Comparison of ENCODE assay signal across 8 cellular contexts in the genomic region with DNA sequence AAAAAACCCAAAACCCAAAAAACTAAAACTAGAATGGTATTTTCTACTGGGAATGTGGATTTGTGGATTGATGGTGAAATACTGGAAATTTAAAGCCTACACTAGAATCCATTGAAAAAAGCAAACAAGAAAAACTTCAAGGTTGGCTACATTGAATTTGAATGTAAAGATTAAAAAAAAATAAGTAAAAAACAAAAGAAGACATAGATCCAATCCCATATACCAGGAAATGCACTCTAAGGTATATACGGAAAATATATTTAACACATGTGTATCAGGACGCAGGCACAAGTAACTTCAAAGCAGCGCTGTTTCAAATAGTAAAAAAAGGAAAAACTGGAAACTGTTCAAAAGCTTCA. TPM values are rescaled to one million over a fixed set of nuclear protein-coding genes. Genes with fewer than 3 reads are reported as not detected.
DNase-seq lines count a peak whose midpoint lies in the region; ATAC-seq and TF ChIP-seq lines count a peak whose summit lies in the region.

No MANE protein-coding gene starts in this region.

- CTCF ChIA-PET in HEK293T (lab: Yijun Ruan, JAX), result interaction anchor here (0.7 kb wide), 1 partner anchor 328 kb away, joined by 8 read pairs; no protein-coding TSS in a partner anchor
- CTCF ChIA-PET in activated CD8-positive, alpha-beta T cell treated with anti-CD3 and anti-CD28 coated beads for 36 hours (lab: Charles Lee), result interaction anchor here (1.4 to 12.6 kb wide), 3 partner anchors 19 to 282 kb away, joined by 3 to 75 read pairs (median 3); a partner anchor contains a TSS

- peak overlapping the region; percentile 44 for H3K9ac ChIP-seq in smooth muscle cell (ENCODE audit: low read depth)

- H2AFZ ChIP-seq in smooth muscle cell (ENCODE audit: low read depth), result peak overlapping the region; percentile 99

- H3K4me1 ChIP-seq in iPS DF 6.9 (ENCODE audit: control insufficient read depth, insufficient read depth, low read length), result no peaks in the 10 kb centered on the region
- H3K4me1 ChIP-seq in smooth muscle cell (ENCODE audit: low read depth), result peaks cover 20% of the 10 kb centered on the region

- H3K27me3 ChIP-seq in iPS DF 6.9 (ENCODE audit: control insufficient read depth, insufficient read depth, low read length) (no peaks in the 10 kb centered on the region), smooth muscle cell (ENCODE audit: low read depth) (no peaks in the 10 kb centered on the region)

- WGBS in iPS DF 6.9 (ENCODE audit: insufficient coverage, insufficient read length), result no CpG with 5 or more reads among the region's 3 CpGs
- 2% methylated on average over 3 of the region's 3 CpGs for WGBS in smooth muscle cell (ENCODE audit: low lambda C conversion rate)

- intact Hi-C loops in activated CD8-positive, alpha-beta T cell treated with anti-CD3 and anti-CD28 coated beads for 36 hours (cut with micrococcal nuclease), result no loop called here

- POLR2A ChIA-PET in HEK293T (lab: Yijun Ruan, JAX), result interaction anchor here (1.2 kb wide), 1 partner anchor 66 kb away, joined by 3 read pairs; a partner anchor contains a TSS
- POLR2A ChIA-PET in activated CD8-positive, alpha-beta T cell treated with anti-CD3 and anti-CD28 coated beads for 36 hours (lab: Charles Lee), result no interaction called here

- no peaks in the 10 kb centered on the region for H3K36me3 Mint-ChIP-seq in activated CD8-positive, alpha-beta T cell treated with anti-CD3 and anti-CD28 coated beads for 36 hours (ENCODE audit: low read depth)

- DNase-seq in HEK293T (ENCODE audit: extremely low spot score) (no peak), iPS DF 6.9 (ENCODE audit: low read depth, low spot score) (no peak), smooth muscle cell (lab: John Stamatoyannopoulos, UW; ENCODE audit: unreplicated experiment) (no peak), NCI-H2029 treated with DMSO at 0.1 percent for 48 hours (lab: John Stamatoyannopoulos, UW) (no peak), NCI-H82 treated with DMSO at 0.1 percent for 48 hours (lab: John Stamatoyannopoulos, UW; ENCODE audit: unreplicated experiment) (no peak), NCI-H82 (lab: John Stamatoyannopoulos, UW) (no peak)
- DNase-seq in activated CD8-positive, alpha-beta T cell treated with anti-CD3 and anti-CD28 coated beads for 36 hours, result no peak

- H3K4me3 ChIP-seq in iPS DF 6.9 (ENCODE audit: low read length) (peak overlapping the region; percentile 85; the same call in 1 of the 2 replicates), smooth muscle cell (peak overlapping the region; percentile 78)

- H3K27ac Mint-ChIP-seq in activated CD8-positive, alpha-beta T cell treated with anti-CD3 and anti-CD28 coated beads for 36 hours, result peak overlapping the region; percentile 84

- H3K36me3 ChIP-seq in iPS DF 6.9 (ENCODE audit: control insufficient read depth, insufficient read depth, low read length) (no peaks in the 10 kb centered on the region), smooth muscle cell (ENCODE audit: low read depth) (no peaks in the 10 kb centered on the region)

- H3K4me1 Mint-ChIP-seq in activated CD8-positive, alpha-beta T cell treated with anti-CD3 and anti-CD28 coated beads for 36 hours (ENCODE audit: low read depth), result peaks cover 19% of the 10 kb centered on the region

- no peak for TF ChIP-seq CTCF in activated CD8-positive, alpha-beta T cell treated with anti-CD3 and anti-CD28 coated beads for 36 hours (IDR thresholded peaks at IDR 0.05)
- TF ChIP-seq CTCF in smooth muscle cell (IDR thresholded peaks at IDR 0.05; ENCODE audit: borderline replicate concordance, insufficient read depth, poor library complexity, severe bottlenecking), result no peak

- peaks cover 3% of the 10 kb centered on the region for H3F3A ChIP-seq in smooth muscle cell (ENCODE audit: low read depth)

- H3K4me3 Mint-ChIP-seq in activated CD8-positive, alpha-beta T cell treated with anti-CD3 and anti-CD28 coated beads for 36 hours, result peak overlapping the region; percentile 96

- peak overlapping the region; percentile 93 for H3K4me2 ChIP-seq in smooth muscle cell

- no peak overlapping the region for H3K27ac ChIP-seq in iPS DF 6.9 (ENCODE audit: low read length)
- peak overlapping the region; percentile 43 for H3K27ac ChIP-seq in smooth muscle cell (ENCODE audit: low read depth)

- H3K9me3 ChIP-seq in iPS DF 6.9 (ENCODE audit: control insufficient read depth, insufficient read depth, low read length) (no peaks in the 10 kb centered on the region), smooth muscle cell (replicated peaks; ENCODE audit: low read depth) (no peaks in the 10 kb centered on the region)

- ATAC-seq in activated CD8-positive, alpha-beta T cell treated with anti-CD3 and anti-CD28 coated beads for 36 hours, result no peak
- ATAC-seq in HG03025 (IDR thresholded peaks at IDR 0.05; ENCODE audit: low FRiP score, unreplicated experiment), result no peak

- no peaks in the 10 kb centered on the region for H3K9me3 Mint-ChIP-seq in activated CD8-positive, alpha-beta T cell treated with anti-CD3 and anti-CD28 coated beads for 36 hours

- peaks cover 23% of the 10 kb centered on the region for H3K79me2 ChIP-seq in smooth muscle cell (ENCODE audit: low read depth)

- no peaks in the 10 kb centered on the region for H3K27me3 Mint-ChIP-seq in activated CD8-positive, alpha-beta T cell treated with anti-CD3 and anti-CD28 coated beads for 36 hours

- no peaks in the 10 kb centered on the region for H4K20me1 ChIP-seq in smooth muscle cell (ENCODE audit: low read depth)

TF ChIP-seq in HEK293T, 16 proteins besides CTCF, POLR2A, EP300 and RAD21:
- no peak for TF ChIP-seq FOXA1 (IDR thresholded peaks at IDR 0.05)
- peak; percentile 6; the same call in 1 of the 2 replicates for TF ChIP-seq ZNF384 (IDR thresholded peaks at IDR 0.05)
- no peak for TF ChIP-seq HDGF (IDR thresholded peaks at IDR 0.05; ENCODE audit: borderline replicate concordance)
- no peak for TF ChIP-seq ELF4 (IDR thresholded peaks at IDR 0.05)

RNA-seq across cellular contexts. Expression of a gene that starts 0.8 kb away (rescaled TPM):
- 1 to 10 TPM; 6.0 to 7.7 TPM for total RNA-seq in activated CD8-positive, alpha-beta T cell treated with anti-CD3 and anti-CD28 coated beads for 36 hours
- total RNA-seq in smooth muscle cell, result 19.6 and 25.5 TPM in 2 replicates
- polyA plus RNA-seq in smooth muscle cell, result 12.8 and 13.4 TPM in 2 replicates

RNA-seq across cellular contexts. Expression of a gene that starts 19.4 kb away (rescaled TPM):
- total RNA-seq in activated CD8-positive, alpha-beta T cell treated with anti-CD3 and anti-CD28 coated beads for 36 hours, result 10 to 100 TPM; 14.2 to 15.4 TPM
- total RNA-seq in smooth muscle cell, result 15.3 and 23.9 TPM in 2 replicates
- polyA plus RNA-seq in smooth muscle cell, result 23.3 and 28.3 TPM in 2 replicates
